In genomic region chr3:30495172-30496124, GRCh38 we compare ENCODE assay signal across 8 cellular contexts.
DNase-seq lines count a peak whose midpoint lies in the region; ATAC-seq and TF ChIP-seq lines count a peak whose summit lies in the region.
"Had no signal": no experiment of that assay in that cellular context is flagged by ENCODE, and none has a peak within 500 bp of the region (broad histone marks: within the 10 kb centered on the region; RNA-seq: fewer than 3 reads in every experiment).

No MANE protein-coding gene starts in this region.

- ATAC-seq in gastroesophageal sphincter (no peak), HG03095 (IDR thresholded peaks at IDR 0.05; ENCODE audit: unreplicated experiment) (no peak), GM21367 (IDR thresholded peaks at IDR 0.05; ENCODE audit: unreplicated experiment) (no peak)

- no peaks in the 10 kb centered on the region for H3K9me3 ChIP-seq in OCI-LY3 (ENCODE audit: insufficient read depth, low read length)
- H3K9me3 ChIP-seq in gastroesophageal sphincter: no peaks in the 10 kb centered on the region

- peak; percentile 28 for DNase-seq in HCEC 1CT
- DNase-seq in OCI-M2 (lab: John Stamatoyannopoulos, UW; ENCODE audit: unreplicated experiment): no peak
- DNase-seq: stimulated activated CD8-positive, alpha-beta memory T cell treated with anti-CD3 and anti-CD28 coated beads, Interleukin-4, amount 100 ng/mL, for 48 hours had no signal

- no peaks in the 10 kb centered on the region for H3K79me2 ChIP-seq in OCI-LY3 (ENCODE audit: low read length)

- WGBS in gastroesophageal sphincter (ENCODE audit: low coverage in 1 of 2), 2 donors: 50 to 58% methylated on average over 6 to 8 of the region's 8 CpGs

- H3K27me3 ChIP-seq in OCI-LY3 (ENCODE audit: low read depth, low read length) (peaks cover 16% of the 10 kb centered on the region), gastroesophageal sphincter (no peaks in the 10 kb centered on the region)

- H3K4me3 ChIP-seq in OCI-LY3 (ENCODE audit: low read length) (no peak overlapping the region), gastroesophageal sphincter (no peak overlapping the region), skin epidermis (no peak overlapping the region)

- H3K4me2 ChIP-seq in OCI-LY3 (ENCODE audit: low read length): peak overlapping the region; percentile 26

- TF ChIP-seq EP300 in gastroesophageal sphincter (IDR thresholded peaks at IDR 0.05): no peak

- H3K4me1 ChIP-seq in OCI-LY3 (ENCODE audit: low read length): peaks cover 56% of the 10 kb centered on the region
- H3K4me1 ChIP-seq in gastroesophageal sphincter: peaks cover 26 to 72% (median 38%) of the 10 kb centered on the region in 3 donors

- no peak for TF ChIP-seq POLR2A in gastroesophageal sphincter (IDR thresholded peaks at IDR 0.05)

- H4K20me1 ChIP-seq in OCI-LY3 (ENCODE audit: insufficient read depth, low read length): no peaks in the 10 kb centered on the region

- H2AFZ ChIP-seq in OCI-LY3 (ENCODE audit: low read depth, low read length): 0 out of 2 replicates have a peak overlapping the region, but pooled peaks have one; percentile 2

- H3K36me3 ChIP-seq in OCI-LY3 (replicated peaks; ENCODE audit: low read depth, low read length) (no peaks in the 10 kb centered on the region), gastroesophageal sphincter (no peaks in the 10 kb centered on the region)

- no peak overlapping the region for H3K9ac ChIP-seq in OCI-LY3 (ENCODE audit: low read length)

- TF ChIP-seq CTCF in OCI-LY3 (IDR thresholded peaks at IDR 0.05; ENCODE audit: low read depth, low read length) (no peak), gastroesophageal sphincter (IDR thresholded peaks at IDR 0.05) (no peak)

- H3K27ac ChIP-seq in OCI-LY3 (ENCODE audit: low read length) (no peak overlapping the region), gastroesophageal sphincter (peak overlapping the region; percentile 82 to 97 (median 86)), skin epidermis (peak overlapping the region in 18 of 21 experiments; percentile 16 to 83 (median 56))
